4 cellular contexts compared by ENCODE assay signal in genomic region chr1:40221471-40221905, GRCh38. TPM values are rescaled to one million over a fixed set of nuclear protein-coding genes. Genes with fewer than 3 reads are reported as not detected.
"Had no signal": no experiment of that assay in that cellular context is flagged by ENCODE, and none has a peak within 500 bp of the region (broad histone marks: within the 10 kb centered on the region; RNA-seq: fewer than 3 reads in every experiment).

No MANE protein-coding gene starts in this region.

RNA-seq across cellular contexts. Expression of gene TMCO2, which starts 26.2 kb away (rescaled TPM):
- total RNA-seq: LHCN-M2, M059J, MCF 10A, NCI-H460 had no signal
